20 cellular contexts compared by ENCODE assay signal in the genomic region with DNA sequence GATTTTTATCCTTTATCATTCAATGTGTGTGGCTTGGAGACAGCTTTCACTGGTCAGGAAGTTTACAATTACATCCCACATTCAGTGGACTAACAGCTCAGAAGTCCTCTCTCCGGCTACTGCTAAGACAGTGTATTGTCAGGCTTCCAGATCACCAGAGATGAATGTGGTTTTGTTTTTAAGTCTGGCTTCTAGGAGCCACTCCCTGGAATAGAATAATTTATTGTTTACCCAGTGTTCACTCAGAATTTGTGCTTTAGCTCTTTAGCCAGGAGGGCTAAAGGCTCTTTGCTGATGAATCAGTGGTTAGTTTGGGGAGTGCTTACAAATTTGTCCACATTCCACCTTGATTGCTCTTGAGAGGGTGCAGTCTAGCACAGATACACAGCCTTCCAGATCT. TPM values are rescaled to one million over a fixed set of nuclear protein-coding genes. Genes with fewer than 3 reads are reported as not detected.
A peak's percentile ranks its signal among the peaks of the same experiment; 100 is the strongest.
DNase-seq lines count a peak whose midpoint lies in the region; ATAC-seq and TF ChIP-seq lines count a peak whose summit lies in the region.
"Had no signal": no experiment of that assay in that cellular context is flagged by ENCODE, and none has a peak within 500 bp of the region (broad histone marks: within the 10 kb centered on the region; RNA-seq: fewer than 3 reads in every experiment).

No MANE protein-coding gene starts in this region.

- no peak overlapping the region for H3K4me2 ChIP-seq in GM23338

- intact Hi-C loops in mucosa of descending colon (cut with DNase I, micrococcal nuclease) = no loop called here

- H3K4me1 ChIP-seq in GM23338 (ENCODE audit: insufficient read depth) (0 out of 2 replicates have a peak, but pooled peaks cover 7% of the 10 kb centered on the region), mucosa of descending colon (ENCODE audit: low read depth) (no peaks in the 10 kb centered on the region)
- H3K4me1 ChIP-seq: HAP-1, SJSA1 had no signal

- H3K79me2 ChIP-seq in GM23338 (replicated peaks; ENCODE audit: insufficient read depth) = no peaks in the 10 kb centered on the region

- H3K9me3 Mint-ChIP-seq in GM23338 = no peaks in the 10 kb centered on the region

- TF ChIP-seq CTCF in GM23338 (conservative IDR thresholded peaks at IDR 0.05; ENCODE audit: low read depth in 2 of 2) (no peak), mucosa of descending colon (IDR thresholded peaks at IDR 0.05) (no peak)

- no peaks in the 10 kb centered on the region for H3K9me3 ChIP-seq in mucosa of descending colon
- H3K9me3 ChIP-seq: HAP-1, SJSA1 had no signal

- H3K27ac Mint-ChIP-seq in GM23338 = no peak overlapping the region
- H3K27ac Mint-ChIP-seq: IgD-negative memory B cell had no signal

- DNase-seq in GM23338 (ENCODE audit: low spot score) (no peak), SW480 (ENCODE audit: low spot score) (peak; percentile 7), foreskin melanocyte (peak; percentile 63), superior temporal gyrus (ENCODE audit: extremely low spot score) (peak; percentile 67), mucosa of descending colon (no peak), DMS53 treated with DMSO at 0.1 percent for 48 hours (lab: John Stamatoyannopoulos, UW; ENCODE audit: unreplicated experiment) (no peak)
- DNase-seq: ACHN, AML-193, NCI-H1105, NCI-H187, NCI-H2171, NCI-H446 treated with DMSO at 0.1 percent for 48 hours, OCI-M1 had no signal

- peak overlapping the region; percentile 78; the same call in 1 of the 2 replicates for H2AFZ ChIP-seq in GM23338

- H3K27ac ChIP-seq in GM23338 (ENCODE audit: low read depth) = no peak overlapping the region
- H3K27ac ChIP-seq: RWPE1, SJSA1 had no signal

- H3K4me3 ChIP-seq in GM23338 (no peak overlapping the region), mucosa of descending colon (no peak overlapping the region)
- H3K4me3 ChIP-seq: HAP-1, SJSA1 had no signal

- no peaks in the 10 kb centered on the region for H3F3A ChIP-seq in GM23338 (replicated peaks; ENCODE audit: low read depth)

- no peak overlapping the region for H3K4me3 Mint-ChIP-seq in GM23338
- H3K4me3 Mint-ChIP-seq: IgD-negative memory B cell had no signal

- no peaks in the 10 kb centered on the region for H3K36me3 ChIP-seq in GM23338 (ENCODE audit: insufficient read depth)
- H3K36me3 ChIP-seq in mucosa of descending colon (ENCODE audit: low read depth) = no peaks in the 10 kb centered on the region
- H3K36me3 ChIP-seq: HAP-1, SJSA1 had no signal

- no peaks in the 10 kb centered on the region for H3K27me3 Mint-ChIP-seq in GM23338 (ENCODE audit: insufficient read depth, low read depth, poor library complexity)
- H3K27me3 Mint-ChIP-seq: IgD-negative memory B cell had no signal

- H3K4me1 Mint-ChIP-seq in GM23338 = peaks cover 9% of the 10 kb centered on the region; the same call in 2 of the 3 replicates
- H3K4me1 Mint-ChIP-seq: IgD-negative memory B cell had no signal

- 0 out of 2 replicates have a peak, but pooled peaks cover 3% of the 10 kb centered on the region for H3K9me2 ChIP-seq in GM23338 (ENCODE audit: insufficient read depth)

- no peaks in the 10 kb centered on the region for H3K36me3 Mint-ChIP-seq in GM23338 (ENCODE audit: low read depth)
- H3K36me3 Mint-ChIP-seq: IgD-negative memory B cell had no signal

- no peaks in the 10 kb centered on the region for H3K27me3 ChIP-seq in GM23338 (ENCODE audit: insufficient read depth)
- H3K27me3 ChIP-seq: SJSA1 had no signal

- ATAC-seq in GM23338 (no peak), mucosa of descending colon (no peak)
- no peak for ATAC-seq in activated CD4-positive, CD25-positive, alpha-beta regulatory T cell treated with anti-CD3 and anti-CD28 coated beads, Interleukin-2, amount 50 U/mL, for 24 hours

- no peaks in the 10 kb centered on the region for H4K20me1 ChIP-seq in GM23338 (replicated peaks; ENCODE audit: insufficient read depth)

TF ChIP-seq in GM23338, 12 proteins besides CTCF, POLR2A, EP300 and RAD21 (continues in another document):
- TF ChIP-seq EZH2 (IDR thresholded peaks at IDR 0.05; ENCODE audit: low read depth, unreplicated experiment) (no peak), JUNB (IDR thresholded peaks at IDR 0.05; ENCODE audit: unreplicated experiment) (no peak), STAT1 (IDR thresholded peaks at IDR 0.05; ENCODE audit: unreplicated experiment) (no peak), POLR2AphosphoS5 (IDR thresholded peaks at IDR 0.05; ENCODE audit: low read depth) (no peak), NANOG (IDR thresholded peaks at IDR 0.05; ENCODE audit: borderline replicate concordance) (no peak), CREB1 (CRISPR knock-in tag; IDR thresholded peaks at IDR 0.05; ENCODE audit: low read depth) (no peak), ZNF331 (CRISPR knock-in tag; IDR thresholded peaks at IDR 0.05; ENCODE audit: low read depth) (no peak), EZH2phosphoT487 (IDR thresholded peaks at IDR 0.05; ENCODE audit: unreplicated experiment) (no peak)
- TF ChIP-seq, protein P1, sequence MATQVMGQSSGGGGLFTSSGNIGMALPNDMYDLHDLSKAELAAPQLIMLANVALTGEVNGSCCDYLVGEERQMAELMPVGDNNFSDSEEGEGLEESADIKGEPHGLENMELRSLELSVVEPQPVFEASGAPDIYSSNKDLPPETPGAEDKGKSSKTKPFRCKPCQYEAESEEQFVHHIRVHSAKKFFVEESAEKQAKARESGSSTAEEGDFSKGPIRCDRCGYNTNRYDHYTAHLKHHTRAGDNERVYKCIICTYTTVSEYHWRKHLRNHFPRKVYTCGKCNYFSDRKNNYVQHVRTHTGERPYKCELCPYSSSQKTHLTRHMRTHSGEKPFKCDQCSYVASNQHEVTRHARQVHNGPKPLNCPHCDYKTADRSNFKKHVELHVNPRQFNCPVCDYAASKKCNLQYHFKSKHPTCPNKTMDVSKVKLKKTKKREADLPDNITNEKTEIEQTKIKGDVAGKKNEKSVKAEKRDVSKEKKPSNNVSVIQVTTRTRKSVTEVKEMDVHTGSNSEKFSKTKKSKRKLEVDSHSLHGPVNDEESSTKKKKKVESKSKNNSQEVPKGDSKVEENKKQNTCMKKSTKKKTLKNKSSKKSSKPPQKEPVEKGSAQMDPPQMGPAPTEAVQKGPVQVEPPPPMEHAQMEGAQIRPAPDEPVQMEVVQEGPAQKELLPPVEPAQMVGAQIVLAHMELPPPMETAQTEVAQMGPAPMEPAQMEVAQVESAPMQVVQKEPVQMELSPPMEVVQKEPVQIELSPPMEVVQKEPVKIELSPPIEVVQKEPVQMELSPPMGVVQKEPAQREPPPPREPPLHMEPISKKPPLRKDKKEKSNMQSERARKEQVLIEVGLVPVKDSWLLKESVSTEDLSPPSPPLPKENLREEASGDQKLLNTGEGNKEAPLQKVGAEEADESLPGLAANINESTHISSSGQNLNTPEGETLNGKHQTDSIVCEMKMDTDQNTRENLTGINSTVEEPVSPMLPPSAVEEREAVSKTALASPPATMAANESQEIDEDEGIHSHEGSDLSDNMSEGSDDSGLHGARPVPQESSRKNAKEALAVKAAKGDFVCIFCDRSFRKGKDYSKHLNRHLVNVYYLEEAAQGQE (IDR thresholded peaks at IDR 0.05; ENCODE audit: unreplicated experiment) = no peak
- TF ChIP-seq, protein P2, sequence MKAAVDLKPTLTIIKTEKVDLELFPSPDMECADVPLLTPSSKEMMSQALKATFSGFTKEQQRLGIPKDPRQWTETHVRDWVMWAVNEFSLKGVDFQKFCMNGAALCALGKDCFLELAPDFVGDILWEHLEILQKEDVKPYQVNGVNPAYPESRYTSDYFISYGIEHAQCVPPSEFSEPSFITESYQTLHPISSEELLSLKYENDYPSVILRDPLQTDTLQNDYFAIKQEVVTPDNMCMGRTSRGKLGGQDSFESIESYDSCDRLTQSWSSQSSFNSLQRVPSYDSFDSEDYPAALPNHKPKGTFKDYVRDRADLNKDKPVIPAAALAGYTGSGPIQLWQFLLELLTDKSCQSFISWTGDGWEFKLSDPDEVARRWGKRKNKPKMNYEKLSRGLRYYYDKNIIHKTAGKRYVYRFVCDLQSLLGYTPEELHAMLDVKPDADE (IDR thresholded peaks at IDR 0.05) = no peak

RNA-seq across cellular contexts. Expression of a gene that starts 26.5 kb away (rescaled TPM):
- not detected in 2 replicates for total RNA-seq in GM23338 (2014; rRNA removed; shearing (Covaris generic))
- not detected in 2 replicates for polyA plus RNA-seq in GM23338 (2016; fragmentation: Nextera tagmentation; extraction: Ambion mirVana)
- total RNA-seq in mucosa of descending colon = not detected
- total RNA-seq: HT-29, LHCN-M2, SJSA1 had no signal
- polyA plus RNA-seq: IgD-negative memory B cell had no signal

Comparison
In these comparisons a context has a peak if more than half of its experiments do, and no peak if none do; other contexts are left out.
1. DNase-seq: peak in SW480 (single experiment), foreskin melanocyte (single experiment) and superior temporal gyrus (single experiment); none in GM23338 (single experiment), mucosa of descending colon (0 of 3) and DMS53 treated with DMSO at 0.1 percent for 48 hours (single experiment).